8 cellular contexts compared by ENCODE assay signal in the genomic region with DNA sequence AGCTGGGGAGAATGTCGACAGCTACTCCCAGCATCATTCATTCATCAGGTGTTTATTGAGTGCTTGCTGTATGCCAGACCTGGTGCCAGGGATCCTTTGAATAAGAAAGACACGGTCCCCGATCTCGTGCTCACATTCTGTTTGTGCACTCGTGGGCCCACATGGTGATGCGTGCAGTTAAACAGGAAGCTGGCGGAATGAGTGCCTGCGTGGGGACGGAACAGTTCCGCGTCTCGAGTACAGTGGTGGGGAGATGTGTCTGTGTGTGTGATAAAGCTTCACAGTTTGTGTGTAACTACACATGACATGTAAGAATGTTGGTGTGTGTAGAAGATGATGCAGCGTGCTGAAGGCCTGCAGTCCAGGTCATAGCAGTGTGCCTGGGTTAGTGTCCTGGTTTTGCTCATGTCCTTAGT.
DNase-seq lines count a peak whose midpoint lies in the region; ATAC-seq and FAIRE-seq lines count a peak whose summit lies in the region.

No MANE protein-coding gene starts in this region.

- peak; percentile 98 for FAIRE-seq in HTR-8/SVneo (lab: Jason Lieb, UNC)

- H3K4me3 ChIP-seq in muscle layer of duodenum (ENCODE audit: low read depth in 1 of 2, low read length in 2 of 2): peak overlapping the region in 1 of 2 donors; percentile 23

- DNase-seq in HTR-8/SVneo (ENCODE audit: insufficient read length, low spot score) (no peak), D341Med (ENCODE audit: low spot score) (no peak), retina (no peak), islet precursor cell (no peak), HuH-7.5 (ENCODE audit: low spot score) (no peak)
- DNase-seq in activated T-helper 9 cell treated with anti-CD3 and anti-CD28 coated beads, Interleukin-2, amount 50 U/mL, for 16 hours (ENCODE audit: low read depth): peak; percentile 36

- H3K4me1 ChIP-seq in muscle layer of duodenum (ENCODE audit: control insufficient read depth in 1 of 2, insufficient read depth in 2 of 2, low read length in 2 of 2): peaks cover 23 to 98% of the 10 kb centered on the region in 2 donors

- ATAC-seq in GM18909 (IDR thresholded peaks at IDR 0.05; ENCODE audit: poor library complexity, unreplicated experiment): peak; percentile 1

- H3K27me3 ChIP-seq in muscle layer of duodenum (ENCODE audit: low read depth, low read length): no peaks in the 10 kb centered on the region

- H3K36me3 ChIP-seq in muscle layer of duodenum (ENCODE audit: control insufficient read depth in 1 of 2, insufficient read depth in 2 of 2, low read length in 2 of 2): peaks cover 4 to 16% of the 10 kb centered on the region in 2 donors

- peak overlapping the region; percentile 29 for H3K27ac ChIP-seq in muscle layer of duodenum (ENCODE audit: low read length)

- H3K9me3 ChIP-seq in muscle layer of duodenum (ENCODE audit: control insufficient read depth in 1 of 2, low read length in 2 of 2): no peaks in the 10 kb centered on the region
